In genomic region chr1:156193488-156194299, GRCh38 we compare ENCODE assay signal across 8 cellular contexts. TPM values are rescaled to one million over a fixed set of nuclear protein-coding genes. Genes with fewer than 3 reads are reported as not detected.
DNase-seq lines count a peak whose midpoint lies in the region; ATAC-seq and TF ChIP-seq lines count a peak whose summit lies in the region.

Gene SLC25A44, plus strand, starts transcription at chr1:156194104. Its CDS starts 5,744 bp downstream, at chr1:156199848.

- H3K4me2 ChIP-seq in mammary epithelial cell (ENCODE audit: insufficient read depth, low read depth, low read length) = peak within 1 kb of the TSS; percentile 91

- H3K27me3 ChIP-seq in WERI-Rb-1 (ENCODE audit: insufficient read depth, low read depth, severe bottlenecking) (no peaks in the 10 kb centered on the region), mammary epithelial cell (ENCODE audit: insufficient read depth, low read length) (no peaks in the 10 kb centered on the region), skeletal muscle tissue (ENCODE audit: control insufficient read depth in 3 of 3, insufficient read depth in 3 of 3, low read length in 3 of 3) (no peaks in the 10 kb centered on the region)

- BruUV-seq in mammary epithelial cell (replicated peaks; lab: Mats Ljungman, UMichigan) = TSS peak; percentile 99

- H3K4me3 ChIP-seq in WERI-Rb-1 (ENCODE audit: low read depth, low read length) (peak within 1 kb of the TSS; percentile 88), mammary epithelial cell (replicated peaks in 1 of 3; ENCODE audit: insufficient read depth in 1 of 3, low read depth in 2 of 3, low read length in 3 of 3) (peak within 1 kb of the TSS; percentile 79 to 93 (median 80)), iPS-18c (ENCODE audit: insufficient read depth, low read depth, low read length) (peak within 1 kb of the TSS; percentile 95), skeletal muscle tissue (ENCODE audit: low read length in 3 of 3) (peak within 1 kb of the TSS; percentile 93 to 99 (median 97))

- CTCF ChIA-PET in mammary epithelial cell (lab: Charles Lee; ENCODE audit: low non-redundant PET) = interaction anchor here (0.5 to 0.6 kb wide), 2 partner anchors 48 to 203 kb away, joined by 3 to 10 read pairs; no protein-coding TSS in a partner anchor

- TF ChIP-seq CTCF in WERI-Rb-1 (IDR thresholded peaks at IDR 0.05; ENCODE audit: low read depth, low read length) = peak; percentile 69
- TF ChIP-seq CTCF in mammary epithelial cell (conservative IDR thresholded peaks at IDR 0.05 in 1 of 2, IDR thresholded peaks at IDR 0.05 in 1 of 2; ENCODE audit: extremely low read depth in 1 of 2, insufficient read depth in 1 of 2, low read depth in 1 of 2, low read length in 2 of 2) = peak in 1 of 2 donors; percentile 58

- peaks cover 9% of the 10 kb centered on the region for H3K9me3 ChIP-seq in WERI-Rb-1 (ENCODE audit: severe bottlenecking)
- H3K9me3 ChIP-seq in mammary epithelial cell (replicated peaks; ENCODE audit: insufficient read depth, low read length) = no peaks in the 10 kb centered on the region
- no peaks in the 10 kb centered on the region for H3K9me3 ChIP-seq in iPS-18c (ENCODE audit: control insufficient read depth, insufficient read depth, low read length)
- no peaks in the 10 kb centered on the region for H3K9me3 ChIP-seq in skeletal muscle tissue (ENCODE audit: control insufficient read depth in 3 of 3, low read length in 3 of 3)

- intact Hi-C loops in mammary epithelial cell (cut with micrococcal nuclease) = loop anchor here (2.0 to 5.0 kb wide), 3 partner anchors 17 to 89 kb away; partner anchors contain the start of genes SMG5 and TMEM79

- 3% methylated on average over 52 of the region's 59 CpGs for WGBS in mammary epithelial cell (ENCODE audit: low coverage, missing lambda C conversion rate)

- H3K9ac ChIP-seq in mammary epithelial cell (ENCODE audit: insufficient read depth, low read length) (peak within 1 kb of the TSS; percentile 81), skeletal muscle tissue (ENCODE audit: low read depth in 1 of 3, low read length in 3 of 3) (peak within 1 kb of the TSS; percentile 88 to 93 (median 93))

- H3K36me3 ChIP-seq in WERI-Rb-1 (peaks cover 24% of the 10 kb centered on the region), mammary epithelial cell (ENCODE audit: insufficient read depth, low read length) (peaks cover 3% of the 10 kb centered on the region), skeletal muscle tissue (ENCODE audit: control insufficient read depth in 3 of 3, insufficient read depth in 3 of 3, low read length in 3 of 3) (peaks cover 0 to 12% (median 6%) of the 10 kb centered on the region in 3 donors)

- peaks cover 9% of the 10 kb centered on the region for H3K4me1 ChIP-seq in mammary epithelial cell (ENCODE audit: insufficient read depth, low read length)
- H3K4me1 ChIP-seq in skeletal muscle tissue (ENCODE audit: control insufficient read depth in 3 of 3, insufficient read depth in 3 of 3, low read length in 3 of 3) = peaks cover 24 to 28% (median 28%) of the 10 kb centered on the region in 3 donors

- no peaks in the 10 kb centered on the region for H4K20me1 ChIP-seq in mammary epithelial cell (ENCODE audit: insufficient read depth, low read length)

- dilution Hi-C loops in mammary epithelial cell (cut with HindIII; ENCODE audit: low sequenced_read_pairs) = loop anchor here (10.0 kb wide), 1 partner anchor 349 kb away; no protein-coding TSS in a partner anchor

- in situ Hi-C loops in mammary epithelial cell (cut with MboI; ENCODE audit: low sequenced_read_pairs in 2 of 2) = no loop called here

- H2AFZ ChIP-seq in mammary epithelial cell (ENCODE audit: low read depth, low read length) = peak within 1 kb of the TSS; percentile 88

- H3K27ac ChIP-seq in WERI-Rb-1 (peak within 1 kb of the TSS; percentile 75), mammary epithelial cell (ENCODE audit: insufficient read depth, low read depth, low read length) (peak within 1 kb of the TSS; percentile 74), skeletal muscle tissue (ENCODE audit: low read depth, low read length) (peak within 1 kb of the TSS; percentile 84)

- DNase-seq in AG08395 (ENCODE audit: low spot score) (peak; percentile 98), NCI-H2227 (lab: John Stamatoyannopoulos, UW; ENCODE audit: unreplicated experiment) (peak; percentile 99), WERI-Rb-1 (peak; percentile 100), mammary epithelial cell (peak; percentile 99)

- ATAC-seq in GM18873 (IDR thresholded peaks at IDR 0.05; ENCODE audit: low FRiP score, unreplicated experiment) (peak; percentile 89), HG03139 (IDR thresholded peaks at IDR 0.05; ENCODE audit: unreplicated experiment) (peak; percentile 94)

- H3K79me2 ChIP-seq in mammary epithelial cell (ENCODE audit: insufficient read depth, low read length) = peaks cover 45% of the 10 kb centered on the region

RNA-seq across cellular contexts. Expression of gene SLC25A44, which starts in this region (rescaled TPM):
- total RNA-seq in mammary epithelial cell = 10 to 100 TPM; 15.8 to 18.5 TPM
- polyA plus RNA-seq in mammary epithelial cell = 29.2 TPM
- polyA minus RNA-seq in mammary epithelial cell = 25.3 TPM
- total RNA-seq in skeletal muscle tissue = 3.1 TPM

Comparison
In these comparisons a context has a peak if more than half of its experiments do, and no peak if none do; other contexts are left out.
1. Peak in every context shown above with its lines: DNase-seq, ATAC-seq, H3K4me3 ChIP-seq and H3K27ac ChIP-seq.